Comparison of ENCODE assay signal across 12 cellular contexts in the genomic region with DNA sequence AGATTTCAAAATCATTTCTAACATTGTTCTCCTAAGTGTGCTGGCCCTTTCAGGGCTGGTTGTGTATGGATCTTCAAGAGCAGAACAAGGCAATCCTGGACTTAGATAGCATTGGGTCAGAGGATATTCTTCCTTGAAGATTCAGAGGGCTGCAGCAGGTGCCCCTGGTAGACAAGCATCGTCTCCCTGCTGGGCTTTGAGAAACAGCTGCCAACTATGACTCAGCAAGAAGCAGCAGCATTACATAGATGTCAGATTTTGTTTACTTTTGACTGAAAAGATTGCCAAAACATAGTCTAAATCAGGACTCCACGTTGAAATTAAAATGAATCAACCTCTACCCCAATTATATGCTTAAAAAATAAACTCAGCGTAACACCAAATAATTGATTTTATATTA.
A peak's percentile ranks its signal among the peaks of the same experiment; 100 is the strongest.
DNase-seq lines count a peak whose midpoint lies in the region; ATAC-seq and TF ChIP-seq lines count a peak whose summit lies in the region.
"Had no signal": no experiment of that assay in that cellular context is flagged by ENCODE, and none has a peak within 500 bp of the region (broad histone marks: within the 10 kb centered on the region; RNA-seq: fewer than 3 reads in every experiment).

No MANE protein-coding gene starts in this region.

- H3K27ac ChIP-seq in ACC112 (ENCODE audit: low read depth, low read length) = no peak overlapping the region

- H3K4me3 ChIP-seq in ACC112 (ENCODE audit: low read depth, low read length) (no peak overlapping the region), MG63 (no peak overlapping the region), fibroblast of pulmonary artery (replicated peaks; ENCODE audit: low read depth, low read length) (no peak overlapping the region)

- H3K9me3 ChIP-seq in MG63 = no peaks in the 10 kb centered on the region

- no peaks in the 10 kb centered on the region for H3K79me2 ChIP-seq in ACC112 (ENCODE audit: control insufficient read depth, insufficient read depth, low read length, unreplicated experiment)

- peak; percentile 40 for DNase-seq in MG63
- peak; percentile 86 for DNase-seq in NCI-H748 treated with DMSO at 0.1 percent for 48 hours (lab: John Stamatoyannopoulos, UW)
- DNase-seq in fibroblast of pulmonary artery (ENCODE audit: low read depth) = peak; percentile 31
- no peak for DNase-seq in NCI-H1048 (lab: John Stamatoyannopoulos, UW)
- DNase-seq: activated CD4-positive, alpha-beta memory T cell treated with anti-CD3 and anti-CD28 coated beads, Interleukin-2, amount 10 ng/mL, durations not matched to agents 7 days and 5 days; activated naive CD4-positive, alpha-beta T cell treated with anti-CD3 and anti-CD28 coated beads, Interleukin-2, amount 10 ng/mL, durations not matched to agents 7 days and 5 days; NK-92 treated with Interleukin-12 subunit alpha and Interleukin-12 subunit beta, amount 100 ng/mL, for 24 hours had no signal

- ATAC-seq in HG02763 (IDR thresholded peaks at IDR 0.05; ENCODE audit: unreplicated experiment) (no peak), GM21447 (IDR thresholded peaks at IDR 0.05; ENCODE audit: unreplicated experiment) (no peak), HG02798 (IDR thresholded peaks at IDR 0.05; ENCODE audit: poor library complexity, unreplicated experiment) (no peak)
- ATAC-seq: natural killer cell treated with Interleukin-12 subunit alpha and Interleukin-12 subunit beta and Interleukin-15 and Interleukin-18, amount 100 ng/mL, for 72 hours had no signal

- H3K36me3 ChIP-seq in ACC112 (ENCODE audit: insufficient read depth, low read length) (no peaks in the 10 kb centered on the region), MG63 (no peaks in the 10 kb centered on the region)

- peak overlapping the region; percentile 29 for H2AFZ ChIP-seq in ACC112 (ENCODE audit: low read length, unreplicated experiment)

- no peaks in the 10 kb centered on the region for H3K4me1 ChIP-seq in ACC112 (ENCODE audit: control insufficient read depth, insufficient read depth, low read length, unreplicated experiment)

- H3K27me3 ChIP-seq in ACC112 (ENCODE audit: insufficient read depth, low read length) = no peaks in the 10 kb centered on the region
- H3K27me3 ChIP-seq in MG63 = no peaks in the 10 kb centered on the region

- no peak for TF ChIP-seq CTCF in fibroblast of pulmonary artery (IDR thresholded peaks at IDR 0.05; ENCODE audit: low read length, missing control alignments)
